Comparison of ENCODE assay signal across 1 cellular context in the genomic region with DNA sequence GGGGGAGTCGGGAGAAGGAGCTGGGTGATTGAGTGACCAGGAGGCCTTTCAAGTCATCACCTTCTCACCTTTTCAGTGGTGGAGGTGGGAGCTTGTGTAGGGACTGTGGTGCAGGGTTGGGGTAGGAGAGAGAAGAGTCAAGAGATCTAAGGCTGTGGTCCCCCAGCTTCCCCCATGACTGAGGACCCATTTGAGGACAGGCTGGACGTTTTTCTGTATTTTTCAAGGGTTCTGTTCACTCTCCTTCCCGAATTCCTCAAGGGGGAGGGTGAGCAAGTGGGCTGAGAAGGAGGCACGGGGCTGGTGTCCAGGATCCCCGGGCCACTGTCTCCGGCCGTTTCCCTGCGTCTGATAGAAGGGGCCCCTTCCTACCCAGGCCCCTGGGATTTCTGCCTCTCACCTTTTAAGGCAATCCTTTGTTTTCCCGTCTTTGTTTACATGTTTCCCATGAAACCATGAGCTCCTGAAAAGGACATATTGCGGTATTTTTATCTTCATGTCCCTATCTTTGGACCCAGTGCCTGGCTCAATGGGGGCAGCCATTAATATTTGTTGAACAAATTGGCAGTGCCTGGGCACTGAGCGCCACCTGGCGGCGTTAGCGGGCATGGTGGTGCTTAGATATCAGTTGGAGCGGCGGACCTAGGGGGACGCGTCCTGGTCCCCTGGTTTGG.
TF ChIP-seq lines count a peak whose summit lies in the region.

No MANE protein-coding gene starts in this region.

TF ChIP-seq in GM12878, 131 proteins besides CTCF, POLR2A, EP300 and RAD21 (continued from another document and continues in another):
- TF ChIP-seq, protein P1, sequence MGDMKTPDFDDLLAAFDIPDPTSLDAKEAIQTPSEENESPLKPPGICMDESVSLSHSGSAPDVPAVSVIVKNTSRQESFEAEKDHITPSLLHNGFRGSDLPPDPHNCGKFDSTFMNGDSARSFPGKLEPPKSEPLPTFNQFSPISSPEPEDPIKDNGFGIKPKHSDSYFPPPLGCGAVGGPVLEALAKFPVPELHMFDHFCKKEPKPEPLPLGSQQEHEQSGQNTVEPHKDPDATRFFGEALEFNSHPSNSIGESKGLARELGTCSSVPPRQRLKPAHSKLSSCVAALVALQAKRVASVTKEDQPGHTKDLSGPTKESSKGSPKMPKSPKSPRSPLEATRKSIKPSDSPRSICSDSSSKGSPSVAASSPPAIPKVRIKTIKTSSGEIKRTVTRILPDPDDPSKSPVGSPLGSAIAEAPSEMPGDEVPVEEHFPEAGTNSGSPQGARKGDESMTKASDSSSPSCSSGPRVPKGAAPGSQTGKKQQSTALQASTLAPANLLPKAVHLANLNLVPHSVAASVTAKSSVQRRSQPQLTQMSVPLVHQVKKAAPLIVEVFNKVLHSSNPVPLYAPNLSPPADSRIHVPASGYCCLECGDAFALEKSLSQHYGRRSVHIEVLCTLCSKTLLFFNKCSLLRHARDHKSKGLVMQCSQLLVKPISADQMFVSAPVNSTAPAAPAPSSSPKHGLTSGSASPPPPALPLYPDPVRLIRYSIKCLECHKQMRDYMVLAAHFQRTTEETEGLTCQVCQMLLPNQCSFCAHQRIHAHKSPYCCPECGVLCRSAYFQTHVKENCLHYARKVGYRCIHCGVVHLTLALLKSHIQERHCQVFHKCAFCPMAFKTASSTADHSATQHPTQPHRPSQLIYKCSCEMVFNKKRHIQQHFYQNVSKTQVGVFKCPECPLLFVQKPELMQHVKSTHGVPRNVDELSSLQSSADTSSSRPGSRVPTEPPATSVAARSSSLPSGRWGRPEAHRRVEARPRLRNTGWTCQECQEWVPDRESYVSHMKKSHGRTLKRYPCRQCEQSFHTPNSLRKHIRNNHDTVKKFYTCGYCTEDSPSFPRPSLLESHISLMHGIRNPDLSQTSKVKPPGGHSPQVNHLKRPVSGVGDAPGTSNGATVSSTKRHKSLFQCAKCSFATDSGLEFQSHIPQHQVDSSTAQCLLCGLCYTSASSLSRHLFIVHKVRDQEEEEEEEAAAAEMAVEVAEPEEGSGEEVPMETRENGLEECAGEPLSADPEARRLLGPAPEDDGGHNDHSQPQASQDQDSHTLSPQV (IDR thresholded peaks at IDR 0.05): peak; percentile 59; the same call in 1 of the 2 replicates
- TF ChIP-seq BHLHE40 (IDR thresholded peaks at IDR 0.05; ENCODE audit: borderline replicate concordance in 1 of 2, low read depth in 2 of 2, low read length in 1 of 2) (no peak), KDM1A (IDR thresholded peaks at IDR 0.05; ENCODE audit: borderline replicate concordance) (no peak), SMC3 (IDR thresholded peaks at IDR 0.05; ENCODE audit: borderline replicate concordance, low read length) (peak; percentile 99), ZNF207 (IDR thresholded peaks at IDR 0.05; ENCODE audit: borderline replicate concordance) (no peak), ZBED1 (IDR thresholded peaks at IDR 0.05; ENCODE audit: borderline replicate concordance) (no peak), RBBP5 (conservative IDR thresholded peaks at IDR 0.05) (no peak), SRF (IDR thresholded peaks at IDR 0.05; ENCODE audit: low read depth in 2 of 2, low read length in 2 of 2) (no peak), TCF3 (IDR thresholded peaks at IDR 0.05; ENCODE audit: borderline replicate concordance, insufficient read depth, low read depth, low read length) (no peak), GATAD2B (conservative IDR thresholded peaks at IDR 0.05; ENCODE audit: low read depth) (no peak), ZBTB11 (CRISPR knock-in tag; IDR thresholded peaks at IDR 0.05) (no peak), CUX1 (IDR thresholded peaks at IDR 0.05; ENCODE audit: insufficient replicate concordance, low read depth, low read length) (no peak), ETV6 (conservative IDR thresholded peaks at IDR 0.05 in 1 of 2, IDR thresholded peaks at IDR 0.05 in 1 of 2; ENCODE audit: borderline replicate concordance in 1 of 2, low read depth in 1 of 2) (no peak), SPI1 (IDR thresholded peaks at IDR 0.05; ENCODE audit: borderline replicate concordance, insufficient read depth, low read depth, low read length) (no peak), KAT2A (conservative IDR thresholded peaks at IDR 0.05; ENCODE audit: control insufficient read depth, low read depth, low read length) (no peak), TCF12 (IDR thresholded peaks at IDR 0.05; ENCODE audit: low read depth, low read length) (no peak), MEF2A (IDR thresholded peaks at IDR 0.05; ENCODE audit: insufficient read depth, low read depth, low read length) (no peak), BACH1 (IDR thresholded peaks at IDR 0.05; ENCODE audit: borderline replicate concordance) (no peak), POLR2AphosphoS5 (IDR thresholded peaks at IDR 0.05; ENCODE audit: low read length) (no peak), RELB (IDR thresholded peaks at IDR 0.05; ENCODE audit: low read depth) (0 out of 2 replicates have a peak, but pooled peaks have one; percentile 23), CHD4 (IDR thresholded peaks at IDR 0.05) (no peak), ZNF24 (IDR thresholded peaks at IDR 0.05) (0 out of 2 replicates have a peak, but pooled peaks have one; percentile 44), REST (IDR thresholded peaks at IDR 0.05; ENCODE audit: low read depth, low read length) (no peak), EED (IDR thresholded peaks at IDR 0.05; ENCODE audit: low read depth) (no peak), MEF2B (IDR thresholded peaks at IDR 0.05; ENCODE audit: partially characterized antibody, poor library complexity, severe bottlenecking) (no peak), YY1 (IDR thresholded peaks at IDR 0.05; ENCODE audit: low read depth, low read length) (peak; percentile 98), RCOR1 (conservative IDR thresholded peaks at IDR 0.05; ENCODE audit: low read depth, low read length) (no peak), IKZF1 (conservative IDR thresholded peaks at IDR 0.05) (0 out of 2 replicates have a peak, but pooled peaks have one; percentile 30), HDAC6 (IDR thresholded peaks at IDR 0.05; ENCODE audit: unreplicated experiment) (no peak), FOXK2 (IDR thresholded peaks at IDR 0.05) (no peak), YBX1 (IDR thresholded peaks at IDR 0.05) (no peak), POU2F2 (IDR thresholded peaks at IDR 0.05; ENCODE audit: borderline replicate concordance, low read depth, low read length) (peak; percentile 50; the same call in 1 of the 3 replicates), NR2C2 (IDR thresholded peaks at IDR 0.05; ENCODE audit: borderline replicate concordance, control insufficient read depth, insufficient read length, low read depth) (no peak), SREBF1 (IDR thresholded peaks at IDR 0.05; ENCODE audit: low read length) (no peak), NRF1 (conservative IDR thresholded peaks at IDR 0.05; ENCODE audit: low read depth, low read length) (no peak), KLF5 (IDR thresholded peaks at IDR 0.05; ENCODE audit: partially characterized antibody) (no peak), POLR2AphosphoS2 (IDR thresholded peaks at IDR 0.05; ENCODE audit: low read depth, low read length) (no peak)
- TF ChIP-seq, protein P2, sequence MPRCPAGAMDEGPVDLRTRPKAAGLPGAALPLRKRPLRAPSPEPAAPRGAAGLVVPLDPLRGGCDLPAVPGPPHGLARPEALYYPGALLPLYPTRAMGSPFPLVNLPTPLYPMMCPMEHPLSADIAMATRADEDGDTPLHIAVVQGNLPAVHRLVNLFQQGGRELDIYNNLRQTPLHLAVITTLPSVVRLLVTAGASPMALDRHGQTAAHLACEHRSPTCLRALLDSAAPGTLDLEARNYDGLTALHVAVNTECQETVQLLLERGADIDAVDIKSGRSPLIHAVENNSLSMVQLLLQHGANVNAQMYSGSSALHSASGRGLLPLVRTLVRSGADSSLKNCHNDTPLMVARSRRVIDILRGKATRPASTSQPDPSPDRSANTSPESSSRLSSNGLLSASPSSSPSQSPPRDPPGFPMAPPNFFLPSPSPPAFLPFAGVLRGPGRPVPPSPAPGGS (IDR thresholded peaks at IDR 0.05; ENCODE audit: borderline replicate concordance, insufficient read depth, low read depth, low read length, poor library complexity, severe bottlenecking): no peak
